Comparison of ENCODE assay signal across 11 cellular contexts in genomic region chr4:41145571-41146078, GRCh38.
DNase-seq lines count a peak whose midpoint lies in the region; ATAC-seq and TF ChIP-seq lines count a peak whose summit lies in the region.
"Had no signal": no experiment of that assay in that cellular context is flagged by ENCODE, and none has a peak within 500 bp of the region (broad histone marks: within the 10 kb centered on the region; RNA-seq: fewer than 3 reads in every experiment).

No MANE protein-coding gene starts in this region.

- TF ChIP-seq POLR2A in GM18505 (IDR thresholded peaks at IDR 0.05; ENCODE audit: borderline replicate concordance, extremely low read depth, insufficient read depth, insufficient read length), result no peak

- no peak overlapping the region for H2AK5ac ChIP-seq in mesendoderm (ENCODE audit: low read length)

- WGBS in mesendoderm (ENCODE audit: extremely low coverage, insufficient coverage, low lambda C conversion rate), result no CpG with 5 or more reads among the region's 3 CpGs
- WGBS in aorta, 2 donors, result 40 to 44% methylated on average over 3 of the region's 3 CpGs

- H3K27me3 Mint-ChIP-seq in MCF 10A (ENCODE audit: insufficient read depth, unreplicated experiment), result no peaks in the 10 kb centered on the region
- H3K27me3 Mint-ChIP-seq: activated B cell treated with CpG ODN at 0.5 μM for 24 hours had no signal

- no peak for DNase-seq in left ventricle myocardium inferior
- no peak for DNase-seq in cardiac septum (ENCODE audit: low spot score)
- no peak for DNase-seq in MCF 10A (ENCODE audit: unreplicated experiment)
- DNase-seq in mesendoderm, result no peak
- DNase-seq in aorta, result no peak
- DNase-seq in omental fat pad (ENCODE audit: low spot score), result no peak
- DNase-seq: activated B cell treated with CpG ODN at 0.5 μM for 24 hours, kidney, NCI-H2171 treated with DMSO at 0.1 percent for 48 hours had no signal

- H3K79me1 ChIP-seq in mesendoderm (ENCODE audit: low read length), result peaks cover 10% of the 10 kb centered on the region

- no peak overlapping the region for H4K8ac ChIP-seq in mesendoderm (ENCODE audit: low read depth, low read length)

- no peak overlapping the region for H3K9ac ChIP-seq in mesendoderm (ENCODE audit: low read length)

- H2BK120ac ChIP-seq in mesendoderm (ENCODE audit: low read depth, low read length), result no peak overlapping the region

- H3K4me3 Mint-ChIP-seq in MCF 10A (ENCODE audit: unreplicated experiment), result no peak overlapping the region
- H3K4me3 Mint-ChIP-seq: activated B cell treated with CpG ODN at 0.5 μM for 24 hours had no signal

- no peak overlapping the region for H2BK5ac ChIP-seq in mesendoderm (ENCODE audit: low read length)

- H3K36me3 ChIP-seq in left ventricle myocardium inferior, result peaks cover 4% of the 10 kb centered on the region
- H3K36me3 ChIP-seq in mesendoderm (ENCODE audit: control insufficient read depth, insufficient read depth, low read length), result no peaks in the 10 kb centered on the region
- H3K36me3 ChIP-seq in aorta (ENCODE audit: control insufficient read depth in 1 of 2, insufficient read depth in 2 of 2, low read length in 1 of 2), result no peaks in the 10 kb centered on the region

- CTCF ChIA-PET in MCF 10A (lab: Yijun Ruan, JAX), result interaction anchor here (0.8 to 2.1 kb wide), 5 partner anchors 10 to 66 kb away, joined by 3 to 9 read pairs (median 3); no protein-coding TSS in a partner anchor

- POLR2A ChIA-PET in MCF 10A (lab: Yijun Ruan, JAX), result interaction anchor here (0.6 to 20.2 kb wide), 6 partner anchors 11 to 67 kb away, joined by 3 to 462 read pairs (median 85); partner anchors contain the start of gene APBB2

- H3K4me1 ChIP-seq in left ventricle myocardium inferior (peaks cover 77% of the 10 kb centered on the region), mesendoderm (ENCODE audit: control insufficient read depth, low read depth, low read length) (peaks cover 2% of the 10 kb centered on the region), aorta (ENCODE audit: control insufficient read depth in 1 of 2, insufficient read depth in 2 of 2, low read length in 2 of 2) (peaks cover 17 to 29% of the 10 kb centered on the region in 2 donors)

- no peaks in the 10 kb centered on the region for H3K27me3 ChIP-seq in left ventricle myocardium inferior (ENCODE audit: low read depth)
- H3K27me3 ChIP-seq in mesendoderm (ENCODE audit: insufficient read depth, low read length, poor library complexity), result no peaks in the 10 kb centered on the region
- no peaks in the 10 kb centered on the region for H3K27me3 ChIP-seq in aorta (ENCODE audit: control insufficient read depth in 1 of 2, insufficient read depth in 2 of 2, low read length in 1 of 2)

- H3K9me3 ChIP-seq in left ventricle myocardium inferior (replicated peaks) (no peaks in the 10 kb centered on the region), aorta (ENCODE audit: control insufficient read depth, low read length) (no peaks in the 10 kb centered on the region)

- peaks cover 4% of the 10 kb centered on the region for H3K79me2 ChIP-seq in mesendoderm (ENCODE audit: control insufficient read depth, insufficient read depth, low read length)

- ATAC-seq in aorta (ENCODE audit: low FRiP score), result no peak
- ATAC-seq in omental fat pad (ENCODE audit: low FRiP score), result no peak
- no peak for ATAC-seq in GM19467 (IDR thresholded peaks at IDR 0.05; ENCODE audit: unreplicated experiment)
- ATAC-seq in GM18505 (IDR thresholded peaks at IDR 0.05; ENCODE audit: unreplicated experiment), result no peak

- peaks cover 37% of the 10 kb centered on the region for H3K36me3 Mint-ChIP-seq in MCF 10A (ENCODE audit: insufficient read depth, unreplicated experiment)

- H2BK15ac ChIP-seq in mesendoderm (replicated peaks; ENCODE audit: low read depth), result peak overlapping the region; percentile 76

- H3K4me3 ChIP-seq in left ventricle myocardium inferior (no peak overlapping the region), mesendoderm (ENCODE audit: low read length) (no peak overlapping the region), aorta (ENCODE audit: low read length in 2 of 2) (no peak overlapping the region)

- H3K18ac ChIP-seq in mesendoderm (ENCODE audit: low read length), result no peak overlapping the region

- TF ChIP-seq CTCF in left ventricle myocardium inferior (IDR thresholded peaks at IDR 0.05; ENCODE audit: borderline replicate concordance), result no peak
- TF ChIP-seq CTCF in MCF 10A (IDR thresholded peaks at IDR 0.05; ENCODE audit: unreplicated experiment), result no peak
- TF ChIP-seq CTCF in omental fat pad (IDR thresholded peaks at IDR 0.05), result no peak

- H3K56ac ChIP-seq in mesendoderm (ENCODE audit: low read length), result no peak overlapping the region

- no peak overlapping the region for H3K4me2 ChIP-seq in mesendoderm (ENCODE audit: low read length)

- peaks cover 70% of the 10 kb centered on the region for H3K4me1 Mint-ChIP-seq in MCF 10A (ENCODE audit: insufficient read depth, unreplicated experiment)
- H3K4me1 Mint-ChIP-seq: activated B cell treated with CpG ODN at 0.5 μM for 24 hours had no signal

- peak overlapping the region; percentile 93 for H3K27ac Mint-ChIP-seq in MCF 10A (ENCODE audit: low read depth, unreplicated experiment)
- H3K27ac Mint-ChIP-seq: activated B cell treated with CpG ODN at 0.5 μM for 24 hours had no signal

- H3K27ac ChIP-seq in left ventricle myocardium inferior (replicated peaks) (peak overlapping the region; percentile 88), mesendoderm (ENCODE audit: low read depth, low read length) (no peak overlapping the region), aorta (ENCODE audit: low read depth in 1 of 2, low read length in 2 of 2) (peak overlapping the region; percentile 52 to 97)

- intact Hi-C loops in left ventricle myocardium inferior (cut with micrococcal nuclease), result no loop called here
- intact Hi-C loops in cardiac septum (cut with DNase I), result no loop called here
- intact Hi-C loops in MCF 10A (cut with micrococcal nuclease), result loop anchor here (10.0 kb wide), 1 partner anchor 221 kb away; no protein-coding TSS in a partner anchor
- intact Hi-C loops in aorta (cut with DNase I), result loop anchor here in 1 of 2 donors (5.0 kb wide), 1 partner anchor 67 kb away; the partner anchor contains the start of gene APBB2

- BruUV-seq in MCF 10A (replicated peaks; lab: Mats Ljungman, UMichigan), result no TSS peak

- no peak overlapping the region for H4K5ac ChIP-seq in mesendoderm (ENCODE audit: low read length)

- no peaks in the 10 kb centered on the region for H3K9me3 Mint-ChIP-seq in MCF 10A (ENCODE audit: unreplicated experiment)
- H3K9me3 Mint-ChIP-seq: activated B cell treated with CpG ODN at 0.5 μM for 24 hours had no signal

- H3K23ac ChIP-seq in mesendoderm (ENCODE audit: low read length), result no peak overlapping the region

- H3K4ac ChIP-seq in mesendoderm (ENCODE audit: low read depth, low read length), result no peak overlapping the region
